ENCODE assay signal across 20 cellular contexts in the genomic region with DNA sequence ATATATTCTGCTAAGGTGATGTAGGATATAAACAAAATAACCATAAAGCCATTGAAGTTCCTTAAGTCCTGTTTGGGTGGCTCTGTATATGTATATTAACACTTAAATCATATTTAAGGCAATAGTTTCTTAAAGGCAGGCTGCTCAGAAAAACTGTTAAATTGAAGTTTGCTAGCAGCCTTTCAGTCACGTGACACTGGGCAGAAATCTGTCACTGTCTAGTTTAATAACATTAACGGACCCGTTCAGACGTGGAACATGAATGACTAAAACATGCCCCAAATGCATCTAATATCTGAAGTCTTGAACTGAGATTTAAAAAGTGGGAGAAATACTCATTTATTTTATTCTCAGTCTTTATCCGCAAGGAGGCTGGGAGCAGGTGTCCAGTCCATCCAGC. TPM values are rescaled to one million over a fixed set of nuclear protein-coding genes. Genes with fewer than 3 reads are reported as not detected.
DNase-seq lines count a peak whose midpoint lies in the region; ATAC-seq, FAIRE-seq and TF ChIP-seq lines count a peak whose summit lies in the region.
"Had no signal": no experiment of that assay in that cellular context is flagged by ENCODE, and none has a peak within 500 bp of the region (broad histone marks: within the 10 kb centered on the region; RNA-seq: fewer than 3 reads in every experiment).

No MANE protein-coding gene starts in this region.

- H3K27ac Mint-ChIP-seq in CD8-positive, alpha-beta T cell, result peak overlapping the region; percentile 33
- no peak overlapping the region for H3K27ac Mint-ChIP-seq in neural crest cell (ENCODE audit: unreplicated experiment)
- H3K27ac Mint-ChIP-seq in stimulated activated memory B cell treated with anti-CD40 and anti-IgM and Interleukin-4, amounts not matched to agents 10 μg/mL and 1 μg/mL and 100 μg/mL, for 72 hours, result no peak overlapping the region
- H3K27ac Mint-ChIP-seq: WTC11 had no signal

- H3K27me3 ChIP-seq in CD8-positive, alpha-beta T cell (ENCODE audit: insufficient read depth, low read length), result no peaks in the 10 kb centered on the region
- H3K27me3 ChIP-seq in GM12878 (replicated peaks in 1 of 2; ENCODE audit: control insufficient read depth in 2 of 2, insufficient read depth in 2 of 2, low read length in 1 of 2), result no peaks in the 10 kb centered on the region
- H3K27me3 ChIP-seq: esophagus squamous epithelium had no signal

- peaks cover 72% of the 10 kb centered on the region for H3K79me2 ChIP-seq in GM12878 (ENCODE audit: control insufficient read depth, insufficient read depth, low read length)

- FAIRE-seq in GM12878 (lab: Jason Lieb, UNC), result no peak
- FAIRE-seq: H54 had no signal

- in situ Hi-C loops in GM12878 (cut with MboI) (no loop called here), KBM-7 (cut with MboI; ENCODE audit: low pct_unique_long_range_greater_than_20kb, low sequenced_read_pairs) (no loop called here)

- no peaks in the 10 kb centered on the region for H3K27me3 Mint-ChIP-seq in CD8-positive, alpha-beta T cell (ENCODE audit: low read depth)
- H3K27me3 Mint-ChIP-seq in neural crest cell (ENCODE audit: low read depth), result no peaks in the 10 kb centered on the region
- H3K27me3 Mint-ChIP-seq in stimulated activated memory B cell treated with anti-CD40 and anti-IgM and Interleukin-4, amounts not matched to agents 10 μg/mL and 1 μg/mL and 100 μg/mL, for 72 hours, result no peaks in the 10 kb centered on the region

- H3K36me3 Mint-ChIP-seq in CD8-positive, alpha-beta T cell, result peaks cover 43% of the 10 kb centered on the region
- peaks cover 10% of the 10 kb centered on the region for H3K36me3 Mint-ChIP-seq in neural crest cell (ENCODE audit: low read depth)
- H3K36me3 Mint-ChIP-seq in stimulated activated memory B cell treated with anti-CD40 and anti-IgM and Interleukin-4, amounts not matched to agents 10 μg/mL and 1 μg/mL and 100 μg/mL, for 72 hours, result peaks cover 20% of the 10 kb centered on the region

- no peaks in the 10 kb centered on the region for H4K20me1 ChIP-seq in GM12878 (ENCODE audit: control insufficient read depth, insufficient read depth)

- no peaks in the 10 kb centered on the region for H3K9me3 ChIP-seq in CD8-positive, alpha-beta T cell (ENCODE audit: low read length)
- no peaks in the 10 kb centered on the region; the same call in 2 of the 3 replicates for H3K9me3 ChIP-seq in GM12878 (replicated peaks; ENCODE audit: control insufficient read depth, insufficient read depth, low read length)
- H3K9me3 ChIP-seq: esophagus squamous epithelium, prostate gland had no signal

- H2AFZ ChIP-seq in GM12878 (ENCODE audit: control insufficient read depth, low read depth, low read length), result no peak overlapping the region

- RAD21 ChIA-PET in GM12878 (lab: Charles Lee; ENCODE audit: unreplicated experiment), result interaction anchor here (1.1 to 2.4 kb wide), 4 partner anchors 13 to 185 kb away, joined by 3 to 13 read pairs (median 5); a partner anchor contains a TSS

- intact Hi-C loops in CD8-positive, alpha-beta T cell (cut with DNase I, micrococcal nuclease), result loop anchor here (1.0 to 10.0 kb wide), 4 partner anchors 205 to 562 kb away; a partner anchor contains a TSS
- intact Hi-C loops in GM12878 (cut with micrococcal nuclease; ENCODE audit: unreplicated experiment), result no loop called here

- POLR2A ChIA-PET in CD8-positive, alpha-beta T cell (lab: Charles Lee), result interaction anchor here (1.8 kb wide), 2 partner anchors 17 to 24 kb away, joined by 5 to 7 read pairs; a partner anchor contains a TSS
- POLR2A ChIA-PET in GM12878 (lab: Charles Lee), result interaction anchor here (1.5 to 4.7 kb wide), 3 partner anchors 23 to 186 kb away, joined by 5 to 60 read pairs (median 19); a partner anchor contains a TSS

- no peak for TF ChIP-seq RAD21 in GM12878 (IDR thresholded peaks at IDR 0.05; ENCODE audit: insufficient read depth, low read depth, low read length)

- peaks cover 58% of the 10 kb centered on the region for H3K4me1 Mint-ChIP-seq in CD8-positive, alpha-beta T cell (ENCODE audit: low read depth)
- H3K4me1 Mint-ChIP-seq in neural crest cell, result peaks cover 31% of the 10 kb centered on the region
- peaks cover 40% of the 10 kb centered on the region for H3K4me1 Mint-ChIP-seq in stimulated activated memory B cell treated with anti-CD40 and anti-IgM and Interleukin-4, amounts not matched to agents 10 μg/mL and 1 μg/mL and 100 μg/mL, for 72 hours

- H3K4me3 Mint-ChIP-seq in CD8-positive, alpha-beta T cell, result no peak overlapping the region
- peak overlapping the region; percentile 95 for H3K4me3 Mint-ChIP-seq in neural crest cell
- H3K4me3 Mint-ChIP-seq in stimulated activated memory B cell treated with anti-CD40 and anti-IgM and Interleukin-4, amounts not matched to agents 10 μg/mL and 1 μg/mL and 100 μg/mL, for 72 hours, result no peak overlapping the region
- H3K4me3 Mint-ChIP-seq: WTC11 had no signal

- DNase-seq in NCI-H82 (lab: John Stamatoyannopoulos, UW) (peak; percentile 29), NCI-H82 treated with DMSO at 0.1 percent for 48 hours (lab: John Stamatoyannopoulos, UW; ENCODE audit: unreplicated experiment) (no peak), GM12878 (ENCODE audit: low read depth, low spot score) (no peak), neural crest cell (ENCODE audit: low read depth, low spot score) (no peak), KBM-7 (no peak)
- no peak for DNase-seq in CD8-positive, alpha-beta T cell
- DNase-seq: 8988T; activated CD8-positive, alpha-beta memory T cell treated with anti-CD3 and anti-CD28 coated beads for 24 hours; activated effector memory CD4-positive, alpha-beta T cell treated with anti-CD3 and anti-CD28 coated beads, Interleukin-2, amount 50 U/mL, for 16 hours; esophagus squamous epithelium; GDM1; left cardiac atrium; NCI-H2107; NCI-H526 treated with DMSO at 0.1 percent for 48 hours had no signal

- H3K4me2 ChIP-seq in GM12878 (ENCODE audit: control insufficient read depth, insufficient read depth), result peak overlapping the region; percentile 45

- SMC1A ChIA-PET in GM12878 (lab: Charles Lee; ENCODE audit: uncharacterized antibody, unreplicated experiment), result interaction anchor here (0.6 to 4.8 kb wide), 11 partner anchors 8 to 269 kb away, joined by 3 to 61 read pairs (median 3); a partner anchor contains a TSS

- H3K4me3 ChIP-seq in CD8-positive, alpha-beta T cell (ENCODE audit: low read depth, low read length), result no peak overlapping the region
- H3K4me3 ChIP-seq in GM12878, result no peak overlapping the region; the same call in 1 of the 2 replicates
- H3K4me3 ChIP-seq: esophagus squamous epithelium, prostate gland had no signal

- no peak for TF ChIP-seq CTCF in CD8-positive, alpha-beta T cell (IDR thresholded peaks at IDR 0.05)
- no peak for TF ChIP-seq CTCF in GM12878 (IDR thresholded peaks at IDR 0.05 in 2 of 3, conservative IDR thresholded peaks at IDR 0.05 in 1 of 3; ENCODE audit: control insufficient read depth in 2 of 3, extremely low read depth in 1 of 3, insufficient read depth in 1 of 3, low read depth in 3 of 3, low read length in 3 of 3)
- TF ChIP-seq CTCF in neural crest cell (conservative IDR thresholded peaks at IDR 0.05), result no peak

- no peak overlapping the region for H3K9ac ChIP-seq in GM12878 (ENCODE audit: control insufficient read depth, insufficient read depth, low read length)

- no peaks in the 10 kb centered on the region for H3K9me3 Mint-ChIP-seq in CD8-positive, alpha-beta T cell
- no peaks in the 10 kb centered on the region for H3K9me3 Mint-ChIP-seq in neural crest cell
- H3K9me3 Mint-ChIP-seq in stimulated activated memory B cell treated with anti-CD40 and anti-IgM and Interleukin-4, amounts not matched to agents 10 μg/mL and 1 μg/mL and 100 μg/mL, for 72 hours, result no peaks in the 10 kb centered on the region
- H3K9me3 Mint-ChIP-seq: WTC11 had no signal

- peaks cover 5% of the 10 kb centered on the region for H3K36me3 ChIP-seq in CD8-positive, alpha-beta T cell (ENCODE audit: insufficient read depth, low read length)
- peaks cover 0 to 18% of the 10 kb centered on the region in 2 experiments; a peak in 3 of 4 replicates for H3K36me3 ChIP-seq in GM12878 (ENCODE audit: control insufficient read depth in 2 of 2, insufficient read depth in 2 of 2, low read length in 1 of 2)
- H3K36me3 ChIP-seq: prostate gland had no signal

- WGBS in GM12878 (ENCODE audit: insufficient coverage, insufficient replicate concordance, low lambda C conversion rate, missing lambda C conversion rate), result 23% methylated on average over 5 of the region's 5 CpGs

- BruUV-seq in GM12878 (replicated peaks; lab: Mats Ljungman, UMichigan), result no TSS peak

- no peak for TF ChIP-seq POLR2A in GM12878 (IDR thresholded peaks at IDR 0.05; ENCODE audit: low read depth, low read length)

- peaks cover 45% of the 10 kb centered on the region for H3K4me1 ChIP-seq in CD8-positive, alpha-beta T cell (ENCODE audit: insufficient read depth, low read length)
- H3K4me1 ChIP-seq in GM12878 (ENCODE audit: control insufficient read depth, insufficient read depth, low read length), result no peaks in the 10 kb centered on the region

- CTCF ChIA-PET in CD8-positive, alpha-beta T cell (lab: Charles Lee), result interaction anchor here (0.5 kb wide), 1 partner anchor 12 kb away, joined by 3 read pairs; no protein-coding TSS in a partner anchor
- CTCF ChIA-PET in GM12878 (lab: Yijun Ruan, JAX), result interaction anchor here (0.9 to 4.8 kb wide), 2 partner anchors 8 to 22 kb away, joined by 3 to 43 read pairs; a partner anchor contains a TSS

- H3K27ac ChIP-seq in CD8-positive, alpha-beta T cell (ENCODE audit: low read depth, low read length), result no peak overlapping the region
- H3K27ac ChIP-seq in GM12878 (ENCODE audit: control insufficient read depth, insufficient read depth), result no peak overlapping the region
- H3K27ac ChIP-seq: esophagus squamous epithelium, prostate gland had no signal

- no peak for TF ChIP-seq EP300 in GM12878 (IDR thresholded peaks at IDR 0.05; ENCODE audit: borderline replicate concordance in 1 of 2, control insufficient read depth in 1 of 2, low read depth in 2 of 2, low read length in 2 of 2)

- ATAC-seq in CD8-positive, alpha-beta T cell, result no peak
- no peak for ATAC-seq in GM12878
- ATAC-seq in HG02938 (IDR thresholded peaks at IDR 0.05; ENCODE audit: unreplicated experiment), result no peak
- no peak for ATAC-seq in stimulated activated memory B cell treated with anti-CD40 and anti-IgM and Interleukin-4, amounts not matched to agents 10 μg/mL and 1 μg/mL and 100 μg/mL, for 72 hours
- ATAC-seq: left cardiac atrium, WTC11 had no signal

RNA-seq across cellular contexts. Expression of a gene that starts 3.3 kb away (rescaled TPM):
- total RNA-seq in CD8-positive, alpha-beta T cell, result under 1 TPM; 0.52 to 0.94 TPM
- total RNA-seq in GM12878 (2013; cell fraction: nucleolus; rRNA removed), result 5.7 and 7.5 TPM in 2 replicates
- total RNA-seq in GM12878 (2014; rRNA removed) (1.9 and 2.8 TPM in 2 replicates), GM12878 (2014; rRNA removed; fragmentation: Illumina TruSeq; extraction: Trizol) (2.1 TPM in 2 replicates), GM12878 (2021) (2.2 and 2.4 TPM in 2 replicates), neural crest cell (1.5 and 2.3 TPM in 2 replicates)
- polyA plus RNA-seq in GM12878 (2011; ENCODE audit: low read depth), result not detected
- polyA plus RNA-seq in GM12878 (2011; rRNA removed) (2.2 and 2.6 TPM in 2 replicates), GM12878 (2014; fragmentation: Illumina TruSeq; extraction: Trizol) (0.96 and 1.9 TPM in 2 replicates), GM12878 (2014; fragmentation: Nextera tagmentation; extraction: Ambion mirVana) (1 to 10 TPM in 1 of 2 experiments, under 1 TPM in 1; 0.74 to 1.5 TPM), GM12878 (2014; rRNA removed) (1.8 and 2.7 TPM in 2 replicates), GM12878 (2016; fragmentation: Nextera tagmentation; extraction: Ambion mirVana) (1 to 10 TPM; 1.4 to 2.4 TPM)
- 1.0 and 1.5 TPM in 2 replicates for polyA plus RNA-seq in GM12878 (2011; cell fraction: cytosol; rRNA removed)
- polyA plus RNA-seq in GM12878 (2011; cell fraction: nucleus; rRNA removed), result 1.7 TPM in 2 replicates
- 2.0 and 3.5 TPM in 2 replicates for polyA plus RNA-seq in GM12878 (2012)
- polyA minus RNA-seq in GM12878 (2011; rRNA and poly(A)+ RNA removed), result 0.67 and 2.0 TPM in 2 replicates
- not detected in 2 replicates for polyA minus RNA-seq in GM12878 (2011; cell fraction: cytosol; rRNA and poly(A)+ RNA removed)
- polyA minus RNA-seq in GM12878 (2011; cell fraction: nucleus; rRNA and poly(A)+ RNA removed), result 2.3 and 5.3 TPM in 2 replicates
- total RNA-seq: RPMI7951 had no signal

RNA-seq across cellular contexts. Expression of a gene that starts 3.5 kb away (rescaled TPM):
- total RNA-seq in CD8-positive, alpha-beta T cell, result 10 to 100 TPM; 19.5 TPM
- total RNA-seq in GM12878 (2013; cell fraction: nucleolus; rRNA removed), result 2.3 and 4.5 TPM in 2 replicates
- total RNA-seq in GM12878 (2014; rRNA removed), result 54.7 and 69.8 TPM in 2 replicates
- total RNA-seq in GM12878 (2014; rRNA removed; fragmentation: Illumina TruSeq; extraction: Trizol), result 110 and 122 TPM in 2 replicates
- 144 and 149 TPM in 2 replicates for total RNA-seq in GM12878 (2021)
- polyA plus RNA-seq in GM12878 (2011; ENCODE audit: low read depth), result 220 TPM
- 115 and 143 TPM in 2 replicates for polyA plus RNA-seq in GM12878 (2011; rRNA removed)
- polyA plus RNA-seq in GM12878 (2011; cell fraction: cytosol; rRNA removed), result 99.9 and 101 TPM in 2 replicates
- 73.9 and 117 TPM in 2 replicates for polyA plus RNA-seq in GM12878 (2011; cell fraction: nucleus; rRNA removed)
- polyA plus RNA-seq in GM12878 (2012), result 221 and 235 TPM in 2 replicates
- 194 and 226 TPM in 2 replicates for polyA plus RNA-seq in GM12878 (2014; fragmentation: Illumina TruSeq; extraction: Trizol)
- 100 to 1,000 TPM; 296 to 323 TPM for polyA plus RNA-seq in GM12878 (2014; fragmentation: Nextera tagmentation; extraction: Ambion mirVana)
- 180 and 219 TPM in 2 replicates for polyA plus RNA-seq in GM12878 (2014; rRNA removed)
- polyA plus RNA-seq in GM12878 (2016; fragmentation: Nextera tagmentation; extraction: Ambion mirVana), result 100 to 1,000 TPM; 609 to 613 TPM
- 19.9 and 23.1 TPM in 2 replicates for polyA minus RNA-seq in GM12878 (2011; rRNA and poly(A)+ RNA removed)
- 31.7 and 38.9 TPM in 2 replicates for polyA minus RNA-seq in GM12878 (2011; cell fraction: cytosol; rRNA and poly(A)+ RNA removed)
- polyA minus RNA-seq in GM12878 (2011; cell fraction: nucleus; rRNA and poly(A)+ RNA removed), result 11.3 and 12.0 TPM in 2 replicates
- 123 and 126 TPM in 2 replicates for total RNA-seq in neural crest cell

RNA-seq across cellular contexts. Expression of a gene that starts 23.8 kb away (rescaled TPM):
- total RNA-seq in CD8-positive, alpha-beta T cell, result 10 to 100 TPM; 84.2 to 85.3 TPM
- 18.0 and 19.0 TPM in 2 replicates for total RNA-seq in GM12878 (2013; cell fraction: nucleolus; rRNA removed)
- total RNA-seq in GM12878 (2014; rRNA removed) (59.8 and 60.1 TPM in 2 replicates), GM12878 (2014; rRNA removed; fragmentation: Illumina TruSeq; extraction: Trizol) (72.2 and 78.9 TPM in 2 replicates), GM12878 (2021) (36.6 and 37.0 TPM in 2 replicates), neural crest cell (35.4 and 36.5 TPM in 2 replicates)
- 20.1 TPM for polyA plus RNA-seq in GM12878 (2011; ENCODE audit: low read depth)
- polyA plus RNA-seq in GM12878 (2011; rRNA removed) (48.4 and 66.7 TPM in 2 replicates), GM12878 (2014; fragmentation: Illumina TruSeq; extraction: Trizol) (97.5 and 98.3 TPM in 2 replicates), GM12878 (2014; fragmentation: Nextera tagmentation; extraction: Ambion mirVana) (10 to 100 TPM; 45.0 to 45.5 TPM), GM12878 (2014; rRNA removed) (61.8 and 72.8 TPM in 2 replicates), GM12878 (2016; fragmentation: Nextera tagmentation; extraction: Ambion mirVana) (10 to 100 TPM; 54.6 to 57.7 TPM)
- 19.2 and 20.2 TPM in 2 replicates for polyA plus RNA-seq in GM12878 (2011; cell fraction: cytosol; rRNA removed)
- 14.7 and 18.0 TPM in 2 replicates for polyA plus RNA-seq in GM12878 (2011; cell fraction: nucleus; rRNA removed)
- polyA plus RNA-seq in GM12878 (2012), result 25.4 and 29.4 TPM in 2 replicates
- 8.2 and 11.8 TPM in 2 replicates for polyA minus RNA-seq in GM12878 (2011; rRNA and poly(A)+ RNA removed)
- 4.8 and 7.4 TPM in 2 replicates for polyA minus RNA-seq in GM12878 (2011; cell fraction: cytosol; rRNA and poly(A)+ RNA removed)
- polyA minus RNA-seq in GM12878 (2011; cell fraction: nucleus; rRNA and poly(A)+ RNA removed), result 5.1 and 7.6 TPM in 2 replicates
